8 cellular contexts compared by ENCODE assay signal in genomic region chr6:116101790-116102189, GRCh38. TPM values are rescaled to one million over a fixed set of nuclear protein-coding genes. Genes with fewer than 3 reads are reported as not detected.
DNase-seq lines count a peak whose midpoint lies in the region; ATAC-seq, FAIRE-seq and TF ChIP-seq lines count a peak whose summit lies in the region.

No MANE protein-coding gene starts in this region.

- peaks cover 53% of the 10 kb centered on the region for H3K4me1 Mint-ChIP-seq in activated naive CD4-positive, alpha-beta T cell treated with anti-CD3 and anti-CD28 coated beads, Interleukin-2, amount 10 ng/mL, durations not matched to agents 7 days and 5 days

- H3K4me3 Mint-ChIP-seq in activated naive CD4-positive, alpha-beta T cell treated with anti-CD3 and anti-CD28 coated beads, Interleukin-2, amount 10 ng/mL, durations not matched to agents 7 days and 5 days = peak overlapping the region; percentile 88

- TF ChIP-seq EP300 in upper lobe of left lung (IDR thresholded peaks at IDR 0.05) = no peak

- no peak for FAIRE-seq in H54 (lab: Jason Lieb, UNC)

- H3K4me1 ChIP-seq in lower lobe of right lung (peaks cover 56% of the 10 kb centered on the region), upper lobe of left lung (peaks cover 23 to 58% (median 49%) of the 10 kb centered on the region in 4 donors)

- WGBS in upper lobe of left lung, 2 donors = 53 to 68% methylated on average over 2 of the region's 2 CpGs

- ATAC-seq in lower lobe of right lung (no peak), upper lobe of left lung (ENCODE audit: low FRiP score in 2 of 2) (no peak), GM18907 (IDR thresholded peaks at IDR 0.05; ENCODE audit: unreplicated experiment) (no peak)

- intact Hi-C loops in lower lobe of right lung (cut with DNase I) = no loop called here

- H3K36me3 ChIP-seq in lower lobe of right lung = no peaks in the 10 kb centered on the region
- H3K36me3 ChIP-seq in upper lobe of left lung = peaks cover 0 to under 1% (median 0%) of the 10 kb centered on the region in 4 donors

- H3K27ac Mint-ChIP-seq in activated naive CD4-positive, alpha-beta T cell treated with anti-CD3 and anti-CD28 coated beads, Interleukin-2, amount 10 ng/mL, durations not matched to agents 7 days and 5 days = peak overlapping the region; percentile 89

- DNase-seq in activated naive CD4-positive, alpha-beta T cell treated with anti-CD3 and anti-CD28 coated beads, Interleukin-2, amount 10 ng/mL, durations not matched to agents 7 days and 5 days = no peak
- no peak for DNase-seq in activated naive CD4-positive, alpha-beta T cell treated with Interleukin-2 at 50 U/mL for 16 hours
- DNase-seq in astrocyte of the cerebellum (ENCODE audit: low read depth) (no peak), lower lobe of right lung (no peak), upper lobe of left lung (no peak), H54 (ENCODE audit: insufficient read length, low spot score) (no peak)
- no peak for DNase-seq in activated effector memory CD4-positive, alpha-beta T cell treated with anti-CD3 and anti-CD28 coated beads, Interleukin-2, amount 50 U/mL, for 16 hours

- H3K27ac ChIP-seq in lower lobe of right lung (peak overlapping the region; percentile 98), upper lobe of left lung (peak overlapping the region; percentile 95 to 98 (median 96))

- H3K4me3 ChIP-seq in astrocyte of the cerebellum (ENCODE audit: low read depth, low read length) (peak overlapping the region; percentile 74), lower lobe of right lung (peak overlapping the region; percentile 84), upper lobe of left lung (peak overlapping the region; percentile 78 to 85 (median 80))

- H3K9me3 ChIP-seq in lower lobe of right lung (no peaks in the 10 kb centered on the region), upper lobe of left lung (no peaks in the 10 kb centered on the region)

- peaks cover 4% of the 10 kb centered on the region for H3K36me3 Mint-ChIP-seq in activated naive CD4-positive, alpha-beta T cell treated with anti-CD3 and anti-CD28 coated beads, Interleukin-2, amount 10 ng/mL, durations not matched to agents 7 days and 5 days

- H3K27me3 Mint-ChIP-seq in activated naive CD4-positive, alpha-beta T cell treated with anti-CD3 and anti-CD28 coated beads, Interleukin-2, amount 10 ng/mL, durations not matched to agents 7 days and 5 days = no peaks in the 10 kb centered on the region

- in situ Hi-C loops in astrocyte of the cerebellum (cut with HindIII; ENCODE audit: low sequenced_read_pairs) = no loop called here

- TF ChIP-seq POLR2A in upper lobe of left lung (IDR thresholded peaks at IDR 0.05) (no peak), H54 (IDR thresholded peaks at IDR 0.05; ENCODE audit: low read depth, low read length) (no peak)

- CTCF ChIA-PET in activated naive CD4-positive, alpha-beta T cell treated with anti-CD3 and anti-CD28 coated beads, Interleukin-2, amount 10 ng/mL, durations not matched to agents 7 days and 5 days (lab: Charles Lee) = interaction anchor here (1.2 to 4.0 kb wide), 4 partner anchors 9 to 115 kb away, joined by 4 to 29 read pairs (median 5); no protein-coding TSS in a partner anchor

- no peak for TF ChIP-seq CTCF in astrocyte of the cerebellum (IDR thresholded peaks at IDR 0.05; ENCODE audit: low read depth, low read length, missing control alignments)
- TF ChIP-seq CTCF in lower lobe of right lung (IDR thresholded peaks at IDR 0.05) = no peak
- no peak for TF ChIP-seq CTCF in upper lobe of left lung (IDR thresholded peaks at IDR 0.05)

- no peaks in the 10 kb centered on the region for H3K27me3 ChIP-seq in lower lobe of right lung (ENCODE audit: low read depth)
- H3K27me3 ChIP-seq in upper lobe of left lung = no peaks in the 10 kb centered on the region

- peaks cover under 1% of the 10 kb centered on the region for H3K9me3 Mint-ChIP-seq in activated naive CD4-positive, alpha-beta T cell treated with anti-CD3 and anti-CD28 coated beads, Interleukin-2, amount 10 ng/mL, durations not matched to agents 7 days and 5 days

RNA-seq across cellular contexts. Expression of gene NT5DC1, which starts 1.1 kb away (rescaled TPM):
- total RNA-seq in lower lobe of right lung (46.0 TPM), upper lobe of left lung (10 to 100 TPM in 5 of 6 donors, 1 to 10 TPM in 1; 5.4 to 55.6 (median 28.8) TPM)

RNA-seq across cellular contexts. Expression of gene COL10A1, which starts 24.1 kb away (rescaled TPM):
- 0.24 TPM for total RNA-seq in lower lobe of right lung
- total RNA-seq in upper lobe of left lung = 1 to 10 TPM in 2 of 6 donors, under 1 TPM in 1, not detected in 3; 0.23 to 4.2 (median 2.5) TPM

RNA-seq across cellular contexts. Expression of gene FRK, which starts 41.1 kb away (rescaled TPM):
- total RNA-seq in lower lobe of right lung (7.4 TPM), upper lobe of left lung (1 to 10 TPM; 2.2 to 9.8 (median 5.9) TPM)
